8 cellular contexts compared by ENCODE assay signal in the genomic region with DNA sequence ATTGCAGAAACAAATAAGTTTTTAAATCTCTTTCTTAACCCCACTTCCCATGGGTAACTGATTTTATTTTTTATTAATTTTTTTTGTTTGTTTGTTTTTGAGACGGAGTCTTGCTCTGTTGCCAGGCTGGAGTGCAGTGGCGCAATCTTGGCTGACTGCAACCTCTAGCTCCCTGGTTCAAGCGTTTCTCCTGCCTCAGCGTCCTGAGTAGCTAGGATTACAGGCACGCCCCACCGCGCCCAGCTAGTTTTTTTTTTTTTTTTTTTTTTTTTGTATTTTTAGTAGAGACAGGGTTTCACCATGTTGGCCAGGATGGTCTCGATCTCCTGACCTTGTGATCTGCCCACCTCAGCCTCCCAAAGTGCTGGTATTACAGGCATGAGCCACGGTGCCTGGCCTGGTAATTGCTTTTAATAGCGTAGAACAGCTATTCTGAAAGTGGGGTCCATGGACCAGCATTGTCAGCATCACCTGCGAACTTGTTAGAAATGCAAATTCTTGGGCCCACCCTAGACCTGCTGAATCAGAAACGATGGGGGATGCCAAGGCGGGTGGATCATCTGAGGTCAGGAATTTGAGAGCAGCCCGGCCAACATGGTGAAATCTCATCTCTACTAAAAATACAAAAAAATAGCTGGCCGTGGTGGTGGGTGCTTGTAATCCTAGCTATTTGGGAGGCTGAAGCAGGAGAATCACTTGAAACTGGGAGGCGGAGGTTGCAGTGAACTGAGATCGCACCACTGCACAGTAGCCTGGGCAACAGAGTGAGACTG. TPM values are rescaled to one million over a fixed set of nuclear protein-coding genes. Genes with fewer than 3 reads are reported as not detected.
DNase-seq lines count a peak whose midpoint lies in the region; ATAC-seq and TF ChIP-seq lines count a peak whose summit lies in the region.
"Not testable (repeated sequence)": the region's sequence is repeated elsewhere in the genome, so short reads cannot be mapped to it uniquely, and the experiment has no call there.
"Had no signal": no experiment of that assay in that cellular context is flagged by ENCODE, and none has a peak within 500 bp of the region (broad histone marks: within the 10 kb centered on the region; RNA-seq: fewer than 3 reads in every experiment).

No MANE protein-coding gene starts in this region.

- DNase-seq in MV-4-11 (lab: John Stamatoyannopoulos, UW) (peak; percentile 1), ascending aorta (ENCODE audit: low spot score in 2 of 2) (peak in 1 of 2 donors; percentile 85), fibroblast of pulmonary artery (ENCODE audit: low read depth) (peak; percentile 36), left colon (peak in 1 of 2 donors; percentile 38), gastrocnemius medialis (peak; percentile 57 to 82), transverse colon (peak; percentile 42)
- DNase-seq in mesenchymal stem cell: not testable (repeated sequence)

- peak overlapping the region; percentile 46 to 69 for H3K27ac ChIP-seq in ascending aorta
- not testable (repeated sequence) for H3K27ac ChIP-seq in mesenchymal stem cell (ENCODE audit: low read length, poor library complexity, severe bottlenecking); transverse colon
- peak overlapping the region; percentile 68 to 77 (median 74) for H3K27ac ChIP-seq in gastrocnemius medialis

- not testable (repeated sequence) for H3K4ac ChIP-seq in mesenchymal stem cell (ENCODE audit: low read depth in 1 of 2, low read length in 2 of 2)

- H2AFZ ChIP-seq in mesenchymal stem cell (ENCODE audit: low read depth, low read length): not testable (repeated sequence)

- intact Hi-C loops in ascending aorta (cut with DNase I) (loop anchor here (2.0 to 5.0 kb wide), 3 partner anchors 83 to 266 kb away; a partner anchor contains a TSS), left colon (cut with DNase I, micrococcal nuclease) (loop anchor here in 1 of 2 donors (10.0 kb wide), 1 partner anchor 340 kb away; no protein-coding TSS in a partner anchor), gastrocnemius medialis (cut with DNase I; ENCODE audit: low total_unique reads) (loop anchor here (5.0 kb wide), 5 partner anchors 48 to 268 kb away; a partner anchor contains a TSS), transverse colon (cut with DNase I; ENCODE audit: low total_unique reads) (loop anchor here (5.0 kb wide), 2 partner anchors 83 to 338 kb away; no protein-coding TSS in a partner anchor)

- H3K4me3 ChIP-seq in ascending aorta; fibroblast of pulmonary artery (replicated peaks; ENCODE audit: low read depth, low read length); mesenchymal stem cell (ENCODE audit: insufficient read depth in 1 of 2, low read depth in 1 of 2, low read length in 2 of 2); transverse colon: not testable (repeated sequence)
- H3K4me3 ChIP-seq in gastrocnemius medialis: peak overlapping the region in 1 of 4 donors; percentile 8

- not testable (repeated sequence) for H3K4me2 ChIP-seq in mesenchymal stem cell (ENCODE audit: low read length, poor library complexity, severe bottlenecking)

- not testable (repeated sequence) for H2BK120ac ChIP-seq in mesenchymal stem cell (ENCODE audit: low read depth, low read length)

- H3K14ac ChIP-seq in mesenchymal stem cell (ENCODE audit: low read length in 2 of 2): not testable (repeated sequence)

- H3K27me3 ChIP-seq in ascending aorta; mesenchymal stem cell (ENCODE audit: control insufficient read depth in 1 of 2, insufficient read depth in 1 of 2, low read length in 2 of 2); gastrocnemius medialis; transverse colon: not testable (repeated sequence)

- H3K79me1 ChIP-seq in mesenchymal stem cell (replicated peaks; ENCODE audit: low read length, poor library complexity, severe bottlenecking): not testable (repeated sequence)

- H3K9ac ChIP-seq in mesenchymal stem cell (ENCODE audit: low read length): peak overlapping the region; percentile 70

- H3K23ac ChIP-seq in mesenchymal stem cell (ENCODE audit: low read length in 2 of 2): not testable (repeated sequence)

- H3K18ac ChIP-seq in mesenchymal stem cell (ENCODE audit: low read depth in 1 of 2, low read length in 2 of 2): peak overlapping the region in 1 of 2 experiments; percentile 7

- not testable (repeated sequence) for H3K9me3 ChIP-seq in ascending aorta; mesenchymal stem cell (ENCODE audit: control insufficient read depth, low read length); gastrocnemius medialis; transverse colon

- ATAC-seq in left colon: peak; percentile 29
- peak; percentile 43 to 51 for ATAC-seq in gastrocnemius medialis

- H4K8ac ChIP-seq in mesenchymal stem cell (ENCODE audit: low read length): not testable (repeated sequence)

- not testable (repeated sequence) for TF ChIP-seq POLR2A in gastrocnemius medialis (IDR thresholded peaks at IDR 0.05); transverse colon (IDR thresholded peaks at IDR 0.05)

- H2AK5ac ChIP-seq in mesenchymal stem cell (ENCODE audit: low read length, severe bottlenecking): not testable (repeated sequence)

- H2BK15ac ChIP-seq in mesenchymal stem cell (ENCODE audit: low read depth, poor library complexity, severe bottlenecking): not testable (repeated sequence)

- in situ Hi-C loops in gastrocnemius medialis (cut with MboI; ENCODE audit: low sequenced_read_pairs in 4 of 4): loop anchor here in 3 of 4 donors (5.0 to 10.0 kb wide), 4 partner anchors 50 to 338 kb away; no protein-coding TSS in a partner anchor
- in situ Hi-C loops in transverse colon (cut with MboI; ENCODE audit: low pct_ligation_motif_present in 1 of 4, low pct_unique_long_range_greater_than_20kb in 1 of 4, low sequenced_read_pairs in 3 of 4): loop anchor here in 1 of 4 donors (25.0 kb wide), 1 partner anchor 338 kb away; no protein-coding TSS in a partner anchor

- not testable (repeated sequence) for H2BK5ac ChIP-seq in mesenchymal stem cell (ENCODE audit: low read depth, low read length, poor library complexity, severe bottlenecking)

- not testable (repeated sequence) for TF ChIP-seq EP300 in transverse colon (IDR thresholded peaks at IDR 0.05; ENCODE audit: low read depth)

- not testable (repeated sequence) for H3K36me3 ChIP-seq in ascending aorta; mesenchymal stem cell (ENCODE audit: control insufficient read depth in 1 of 2, insufficient read depth in 2 of 2, low read depth in 1 of 2, low read length in 2 of 2); gastrocnemius medialis; transverse colon

- WGBS in mesenchymal stem cell: 87% methylated on average over 12 of the region's 17 CpGs
- 62% methylated on average over 9 to 17 of the region's 17 CpGs for WGBS in transverse colon (ENCODE audit: low coverage in 1 of 2), 2 donors

- H2BK12ac ChIP-seq in mesenchymal stem cell (ENCODE audit: low read length in 2 of 2): not testable (repeated sequence)

- not testable (repeated sequence) for H4K91ac ChIP-seq in mesenchymal stem cell (ENCODE audit: low read length)

- H3K4me1 ChIP-seq in ascending aorta (peaks cover 3 to 21% of the 10 kb centered on the region in 2 donors), mesenchymal stem cell (ENCODE audit: control insufficient read depth, insufficient read depth, low read depth, low read length) (peaks cover 12% of the 10 kb centered on the region), gastrocnemius medialis (peaks cover 20 to 25% of the 10 kb centered on the region in 2 donors), transverse colon (peaks cover 0 to 25% (median 16%) of the 10 kb centered on the region in 4 donors)

- not testable (repeated sequence) for TF ChIP-seq CTCF in ascending aorta (IDR thresholded peaks at IDR 0.05); fibroblast of pulmonary artery (IDR thresholded peaks at IDR 0.05; ENCODE audit: low read length, missing control alignments); gastrocnemius medialis (IDR thresholded peaks at IDR 0.05 in 4 of 5, conservative IDR thresholded peaks at IDR 0.05 in 1 of 5); transverse colon (IDR thresholded peaks at IDR 0.05)

RNA-seq across cellular contexts. Expression of a gene that starts 40.5 kb away (rescaled TPM):
- total RNA-seq in ascending aorta: not detected
- not detected for total RNA-seq in left colon
- not detected for polyA plus RNA-seq in mesenchymal stem cell (2013, experiment 1 of 2)
- not detected for polyA plus RNA-seq in mesenchymal stem cell (2013, experiment 2 of 2)
- under 1 TPM in 1 of 4 donors, not detected in 3; 0.47 TPM for total RNA-seq in gastrocnemius medialis
- total RNA-seq in transverse colon: not detected
- total RNA-seq: CD8-positive, alpha-beta memory T cell had no signal
- polyA plus RNA-seq: CD8-positive, alpha-beta memory T cell had no signal

RNA-seq across cellular contexts. Expression of a gene that starts 56.6 kb away (rescaled TPM):
- 22.9 TPM for total RNA-seq in ascending aorta
- total RNA-seq in left colon: 10 to 100 TPM; 93.7 to 99.8 TPM
- polyA plus RNA-seq in mesenchymal stem cell (2013, experiment 1 of 2): 35.2 TPM
- 34.9 TPM for polyA plus RNA-seq in mesenchymal stem cell (2013, experiment 2 of 2)
- total RNA-seq in gastrocnemius medialis: 10 to 100 TPM in 3 of 4 donors, 1 to 10 TPM in 1; 6.3 to 20.6 (median 13.9) TPM
- 100 to 1,000 TPM; 115 to 188 (median 165) TPM for total RNA-seq in transverse colon
